13 cellular contexts compared by ENCODE assay signal in genomic region chr10:26554246-26554645, GRCh38.
"Had no signal": no experiment of that assay in that cellular context is flagged by ENCODE, and none has a peak within 500 bp of the region (broad histone marks: within the 10 kb centered on the region; RNA-seq: fewer than 3 reads in every experiment).

No MANE protein-coding gene starts in this region.

- H3K4me3 ChIP-seq: adrenal gland, colonic mucosa, heart left ventricle, sigmoid colon, SK-N-MC had no signal

- DNase-seq: activated CD4-positive, alpha-beta T cell treated with anti-CD3 and anti-CD28 coated beads for 48 hours; activated T-cell treated with anti-CD3 and anti-CD28 coated beads, Interleukin-2, amount 50 U/mL, for 48 hours; adrenal gland; caudate nucleus; colonic mucosa; effector CD4-positive, alpha-beta T cell; heart left ventricle; sigmoid colon; stimulated activated CD4-positive, alpha-beta T cell treated with anti-CD3 and anti-CD28 coated beads, Interleukin-15, amount 100 ng/mL, for 24 hours; stimulated activated CD4-positive, alpha-beta T cell treated with anti-CD3 and anti-CD28 coated beads, Interleukin-4, amount 100 ng/mL, for 4 hours; substantia nigra; trophoblast cell had no signal

- H3K36me3 ChIP-seq: adrenal gland, colonic mucosa, sigmoid colon had no signal

- H3K9me3 ChIP-seq: colonic mucosa had no signal

- H3K27ac ChIP-seq: adrenal gland, colonic mucosa, heart left ventricle, sigmoid colon, SK-N-MC had no signal

- H3K4me1 ChIP-seq: adrenal gland, colonic mucosa had no signal

- H3K27me3 ChIP-seq: adrenal gland, colonic mucosa had no signal

- ATAC-seq: heart left ventricle had no signal
